27 cellular contexts compared by ENCODE assay signal in genomic region chr17:71995570-71995969, GRCh38.
DNase-seq lines count a peak whose midpoint lies in the region; ATAC-seq, FAIRE-seq and TF ChIP-seq lines count a peak whose summit lies in the region.
"Had no signal": no experiment of that assay in that cellular context is flagged by ENCODE, and none has a peak within 500 bp of the region (broad histone marks: within the 10 kb centered on the region; RNA-seq: fewer than 3 reads in every experiment).

No MANE protein-coding gene starts in this region.

- TF ChIP-seq CTCF in HCT116 (IDR thresholded peaks at IDR 0.05 in 2 of 3, conservative IDR thresholded peaks at IDR 0.05 in 1 of 3; ENCODE audit: borderline replicate concordance in 1 of 3, insufficient read depth in 1 of 3, low read depth in 2 of 3, low read length in 2 of 3) (no peak), fibroblast of lung (conservative IDR thresholded peaks at IDR 0.05 in 1 of 2, IDR thresholded peaks at IDR 0.05 in 1 of 2; ENCODE audit: low read depth in 1 of 2, low read length in 2 of 2) (no peak)

- FAIRE-seq in RCC 7860 (lab: Jason Lieb, UNC) = no peak
- FAIRE-seq: TTC549 had no signal

- BruUV-seq in HCT116 (replicated peaks; lab: Mats Ljungman, UMichigan) = no TSS peak

- no peak overlapping the region for H3K4me3 ChIP-seq in HCT116 (replicated peaks in 1 of 2; ENCODE audit: low read depth in 1 of 2, low read length in 2 of 2)
- H3K4me3 ChIP-seq in fibroblast of lung (replicated peaks in 1 of 4; ENCODE audit: control extremely low read depth in 1 of 4, insufficient read depth in 1 of 4, low read depth in 3 of 4, low read length in 4 of 4) = no peak overlapping the region
- H3K4me3 ChIP-seq: adrenal gland, SK-N-MC, skin epidermis, suprapubic skin, upper lobe of left lung had no signal

- TF ChIP-seq RAD21 in HCT116 (IDR thresholded peaks at IDR 0.05; ENCODE audit: low read depth) = no peak

- no peak overlapping the region for H3K27ac ChIP-seq in HCT116 (ENCODE audit: low read depth, low read length)
- no peak overlapping the region for H3K27ac ChIP-seq in fibroblast of lung (ENCODE audit: insufficient read depth, low read length)
- H3K27ac ChIP-seq: adrenal gland, SK-N-MC, skin epidermis, suprapubic skin, upper lobe of left lung had no signal

- no peak for ATAC-seq in HCT116
- no peak for ATAC-seq in GM18520 (IDR thresholded peaks at IDR 0.05; ENCODE audit: unreplicated experiment)
- ATAC-seq: activated CD4-positive, CD25-positive, alpha-beta regulatory T cell treated with anti-CD3 and anti-CD28 coated beads, Interleukin-2, amount 50 U/mL, for 24 hours; left lobe of liver had no signal

- H2AFZ ChIP-seq in HCT116 (ENCODE audit: low read depth, low read length, poor library complexity, severe bottlenecking) (no peak overlapping the region), fibroblast of lung (ENCODE audit: low read length) (no peak overlapping the region)

- no peak for TF ChIP-seq POLR2A in HCT116 (IDR thresholded peaks at IDR 0.05; ENCODE audit: borderline replicate concordance, extremely low read depth, insufficient read depth, insufficient read length)

- H3K79me2 ChIP-seq in HCT116 (ENCODE audit: insufficient read depth, low read length) (no peaks in the 10 kb centered on the region), fibroblast of lung (ENCODE audit: control insufficient read depth, insufficient read depth, low read length) (no peaks in the 10 kb centered on the region)

- H3K4me1 ChIP-seq in HCT116 (ENCODE audit: control insufficient read depth in 1 of 2, insufficient read depth in 2 of 2, low read length in 2 of 2) (peaks cover 0 to 5% of the 10 kb centered on the region in 2 experiments; a peak in 1 of 4 replicates), fibroblast of lung (ENCODE audit: control insufficient read depth, extremely low read depth, insufficient read depth, low read length) (no peaks in the 10 kb centered on the region)
- H3K4me1 ChIP-seq: adrenal gland, suprapubic skin, upper lobe of left lung had no signal

- H3K27me3 ChIP-seq in HCT116 (ENCODE audit: insufficient read depth, low read length) (no peaks in the 10 kb centered on the region), fibroblast of lung (ENCODE audit: control insufficient read depth, insufficient read depth, low read length) (no peaks in the 10 kb centered on the region)
- H3K27me3 ChIP-seq: adrenal gland, suprapubic skin, upper lobe of left lung had no signal

- no peaks in the 10 kb centered on the region for H3K9me3 ChIP-seq in HCT116 (ENCODE audit: control insufficient read depth in 1 of 2, insufficient read depth in 1 of 2, low read depth in 1 of 2, low read length in 2 of 2)
- H3K9me3 ChIP-seq in fibroblast of lung (ENCODE audit: control insufficient read depth, insufficient read depth, low read depth, low read length) = no peaks in the 10 kb centered on the region
- H3K9me3 ChIP-seq: adrenal gland, suprapubic skin, upper lobe of left lung had no signal

- CTCF ChIA-PET in HCT116 (lab: Charles Lee) = interaction anchor here (0.6 kb wide), 1 partner anchor 353 kb away, joined by 3 read pairs; no protein-coding TSS in a partner anchor

- H4K20me1 ChIP-seq in HCT116 (ENCODE audit: insufficient read depth) (no peaks in the 10 kb centered on the region), fibroblast of lung (ENCODE audit: control insufficient read depth, extremely low read depth, insufficient read depth, low read length) (no peaks in the 10 kb centered on the region)

- POLR2A ChIA-PET in HCT116 (lab: Charles Lee) = no interaction called here

- H3K9me2 ChIP-seq in HCT116 (ENCODE audit: insufficient read depth) = no peaks in the 10 kb centered on the region

- intact Hi-C loops in HCT116 (cut with micrococcal nuclease) = no loop called here

- DNase-seq in HCT116 (ENCODE audit: low read depth, low spot score) (no peak), RCC 7860 (ENCODE audit: low spot score) (peak; percentile 49), fibroblast of lung (ENCODE audit: low read depth in 2 of 2) (peak in 1 of 2 donors; percentile 55), stromal cell of bone marrow (ENCODE audit: low read depth) (peak; percentile 35), DMS153 (lab: John Stamatoyannopoulos, UW) (no peak), midbrain (lab: John Stamatoyannopoulos, UW) (no peak)
- DNase-seq: activated CD4-positive, alpha-beta memory T cell treated with anti-CD3 and anti-CD28 coated beads, Interleukin-2, amount 10 ng/mL, durations not matched to agents 7 days and 5 days; activated CD8-positive, alpha-beta memory T cell treated with anti-CD3 and anti-CD28 coated beads, Interleukin-2, amount 50 U/mL, for 48 hours; activated naive CD4-positive, alpha-beta T cell treated with anti-CD3 and anti-CD28 coated beads, Interleukin-2, amount 10 ng/mL, durations not matched to agents 7 days and 5 days; adrenal gland; Calu3; DMS79 treated with DMSO at 0.1 percent for 48 hours; H7; NCI-H1092 treated with DMSO at 0.1 percent for 48 hours; NCI-H187; NCI-H2171 treated with DMSO at 0.1 percent for 48 hours; NCI-H510A; nephron progenitor cell; stimulated activated naive CD4-positive, alpha-beta T cell; upper lobe of left lung had no signal

- H3K9ac ChIP-seq in HCT116 (ENCODE audit: low read length) (no peak overlapping the region), fibroblast of lung (ENCODE audit: insufficient read depth, low read length) (no peak overlapping the region)

- H3K4me2 ChIP-seq in HCT116 (ENCODE audit: low read length) (no peak overlapping the region), fibroblast of lung (ENCODE audit: extremely low read depth, insufficient read depth, low read length) (peak overlapping the region; percentile 49)

- RAD21 ChIA-PET in HCT116 (lab: Charles Lee; ENCODE audit: low non-redundant PET in 1 of 2, low total read pairs in 2 of 2, uncharacterized antibody in 2 of 2, unreplicated experiment in 2 of 2) = no interaction called here

- H3K36me3 ChIP-seq in HCT116 (ENCODE audit: control insufficient read depth in 1 of 2, insufficient read depth in 2 of 2, low read length in 2 of 2) = no peaks in the 10 kb centered on the region
- H3K36me3 ChIP-seq in fibroblast of lung (ENCODE audit: control insufficient read depth, insufficient read depth, low read length) = no peaks in the 10 kb centered on the region
- H3K36me3 ChIP-seq: adrenal gland, suprapubic skin, upper lobe of left lung had no signal

TF ChIP-seq in HCT116, 20 proteins besides CTCF, POLR2A, EP300 and RAD21:
- TF ChIP-seq MAX (IDR thresholded peaks at IDR 0.05) (no peak), TCF7L2 (IDR thresholded peaks at IDR 0.05; ENCODE audit: borderline replicate concordance, extremely low read depth, insufficient read depth, insufficient read length) (no peak), ZBTB33 (IDR thresholded peaks at IDR 0.05; ENCODE audit: extremely low read depth, insufficient replicate concordance, low read length) (no peak), SRF (IDR thresholded peaks at IDR 0.05; ENCODE audit: low read depth) (no peak), FOSL1 (IDR thresholded peaks at IDR 0.05; ENCODE audit: low read depth) (peak; percentile 19; the same call in 1 of the 2 replicates)
TF ChIP-seq in HCT116: peak in this region for 1.

Comparison
In these comparisons a context has a peak if more than half of its experiments do, and no peak if none do; other contexts are left out.
1. DNase-seq: peak in RCC 7860 (single experiment) and stromal cell of bone marrow (single experiment); none in HCT116 (single experiment), DMS153 (single experiment) and midbrain (single experiment).